ENCODE assay signal across 2 cellular contexts in genomic region chr16:10859020-10859419, GRCh38.
TF ChIP-seq lines count a peak whose summit lies in the region.

No MANE protein-coding gene starts in this region.

TF ChIP-seq in HepG2, 621 proteins besides CTCF, POLR2A, EP300 and RAD21:
- TF ChIP-seq ZNF780A (CRISPR knock-in tag; IDR thresholded peaks at IDR 0.05) (0 out of 2 replicates have a peak, but pooled peaks have one; percentile 32), CREB1 (IDR thresholded peaks at IDR 0.05) (peak; percentile 89), CREB1 (CRISPR knock-in tag; IDR thresholded peaks at IDR 0.05) (no peak), ZNF207 (IDR thresholded peaks at IDR 0.05; ENCODE audit: borderline replicate concordance) (peak; percentile 32; the same call in 1 of the 2 replicates), SNAPC4 (CRISPR knock-in tag; IDR thresholded peaks at IDR 0.05) (no peak), FUBP1 (CRISPR knock-in tag; IDR thresholded peaks at IDR 0.05; ENCODE audit: borderline replicate concordance) (no peak), CREM (IDR thresholded peaks at IDR 0.05) (no peak), CREM (CRISPR knock-in tag; IDR thresholded peaks at IDR 0.05) (no peak), NONO (IDR thresholded peaks at IDR 0.05) (0 out of 2 replicates have a peak, but pooled peaks have one; percentile 71), NONO (CRISPR knock-in tag; conservative IDR thresholded peaks at IDR 0.05) (no peak), LCORL (IDR thresholded peaks at IDR 0.05) (0 out of 2 replicates have a peak, but pooled peaks have one; percentile 24), LCORL (CRISPR knock-in tag; IDR thresholded peaks at IDR 0.05) (no peak), REST (IDR thresholded peaks at IDR 0.05; ENCODE audit: borderline replicate concordance in 1 of 2, low read depth in 1 of 2, low read length in 2 of 2) (no peak), FOXA1 (IDR thresholded peaks at IDR 0.05) (0 out of 2 replicates have a peak, but pooled peaks have one; percentile 29), FOXA1 (CRISPR knock-in tag; IDR thresholded peaks at IDR 0.05) (no peak), HNRNPUL1 (IDR thresholded peaks at IDR 0.05; ENCODE audit: low read depth, low read length) (no peak)

TF ChIP-seq in GM12878, 131 proteins besides CTCF, POLR2A, EP300 and RAD21:
- TF ChIP-seq TCF7 (IDR thresholded peaks at IDR 0.05; ENCODE audit: borderline replicate concordance), result no peak
- no peak for TF ChIP-seq YBX1 (IDR thresholded peaks at IDR 0.05)
- 0 out of 2 replicates have a peak, but pooled peaks have one; percentile 42 for TF ChIP-seq NBN (IDR thresholded peaks at IDR 0.05)
- peak; percentile 44; the same call in 1 of the 2 replicates for TF ChIP-seq HDGF (IDR thresholded peaks at IDR 0.05)
